In genomic region chr14:71764701-71765347, GRCh38 we compare ENCODE assay signal across 17 cellular contexts.
A peak's percentile ranks its signal among the peaks of the same experiment; 100 is the strongest.
DNase-seq lines count a peak whose midpoint lies in the region; ATAC-seq, FAIRE-seq and TF ChIP-seq lines count a peak whose summit lies in the region.
"Had no signal": no experiment of that assay in that cellular context is flagged by ENCODE, and none has a peak within 500 bp of the region (broad histone marks: within the 10 kb centered on the region; RNA-seq: fewer than 3 reads in every experiment).

No MANE protein-coding gene starts in this region.

- TF ChIP-seq EP300 in GM12878 (IDR thresholded peaks at IDR 0.05; ENCODE audit: borderline replicate concordance in 1 of 2, control insufficient read depth in 1 of 2, low read depth in 2 of 2, low read length in 2 of 2) = no peak

- no peak for TF ChIP-seq CTCF in HFFc6 (IDR thresholded peaks at IDR 0.05)
- TF ChIP-seq CTCF in GM12878 (IDR thresholded peaks at IDR 0.05 in 2 of 3, conservative IDR thresholded peaks at IDR 0.05 in 1 of 3; ENCODE audit: control insufficient read depth in 2 of 3, extremely low read depth in 1 of 3, insufficient read depth in 1 of 3, low read depth in 3 of 3, low read length in 3 of 3) = no peak
- TF ChIP-seq CTCF in colonic mucosa (IDR thresholded peaks at IDR 0.05) = no peak

- BruUV-seq in GM12878 (replicated peaks; lab: Mats Ljungman, UMichigan) = no TSS peak

- RAD21 ChIA-PET in GM12878 (lab: Charles Lee; ENCODE audit: unreplicated experiment) = interaction anchor here (0.9 to 1.9 kb wide), 6 partner anchors 9 to 291 kb away, joined by 3 to 9 read pairs (median 5); no protein-coding TSS in a partner anchor

- H3K4me2 ChIP-seq in GM12878 (ENCODE audit: control insufficient read depth, insufficient read depth) = no peak overlapping the region

- H3K9me3 ChIP-seq in GM12878 (replicated peaks; ENCODE audit: control insufficient read depth, insufficient read depth, low read length) (no peaks in the 10 kb centered on the region), colonic mucosa (no peaks in the 10 kb centered on the region), T-helper 17 cell (ENCODE audit: control insufficient read depth, low read length, poor library complexity, severe bottlenecking) (no peaks in the 10 kb centered on the region)

- TF ChIP-seq POLR2A in GM12878 (IDR thresholded peaks at IDR 0.05; ENCODE audit: low read depth, low read length) = no peak

- peaks cover 19% of the 10 kb centered on the region for H3K27me3 Mint-ChIP-seq in HFFc6 (ENCODE audit: insufficient read depth)
- H3K27me3 Mint-ChIP-seq in T-helper 17 cell = peaks cover 35% of the 10 kb centered on the region

- in situ Hi-C loops in GM12878 (cut with MboI) = no loop called here

- H3K79me2 ChIP-seq in ACC112 (ENCODE audit: control insufficient read depth, insufficient read depth, low read length, unreplicated experiment) = no peaks in the 10 kb centered on the region
- H3K79me2 ChIP-seq in GM12878 (ENCODE audit: control insufficient read depth, insufficient read depth, low read length) = no peaks in the 10 kb centered on the region

- H3K9me3 Mint-ChIP-seq in HFFc6 = no peaks in the 10 kb centered on the region
- H3K9me3 Mint-ChIP-seq: activated T-helper 1 cell treated with anti-CD3 and anti-CD28 coated beads, Interleukin-12 subunit alpha, Interleukin-12 subunit beta, Interleukin-2, Interleukin-4 antibody, amounts not matched to agents 30 ng/mL and 10 ng/mL and 1 ng/mL, durations not matched to agents 14 hours and 24 hours and 36 hours had no signal

- H3K36me3 ChIP-seq in ACC112 (ENCODE audit: insufficient read depth, low read length) (no peaks in the 10 kb centered on the region), GM12878 (ENCODE audit: control insufficient read depth in 2 of 2, insufficient read depth in 2 of 2, low read length in 1 of 2) (no peaks in the 10 kb centered on the region), colonic mucosa (no peaks in the 10 kb centered on the region)
- H3K36me3 ChIP-seq: left lung had no signal

- H3K4me1 Mint-ChIP-seq in HFFc6 (ENCODE audit: low read depth) (peaks cover 8% of the 10 kb centered on the region), T-helper 17 cell (no peaks in the 10 kb centered on the region)

- SMC1A ChIA-PET in GM12878 (lab: Charles Lee; ENCODE audit: uncharacterized antibody, unreplicated experiment) = interaction anchor here (1.0 to 4.7 kb wide), 8 partner anchors 10 to 404 kb away, joined by 3 to 25 read pairs (median 3); no protein-coding TSS in a partner anchor

- FAIRE-seq in GM12878 (lab: Jason Lieb, UNC) = no peak
- FAIRE-seq: H54, TTC549 had no signal

- H3K36me3 Mint-ChIP-seq in HFFc6 (ENCODE audit: low read depth) = no peaks in the 10 kb centered on the region
- H3K36me3 Mint-ChIP-seq in T-helper 17 cell (ENCODE audit: low read depth) = no peaks in the 10 kb centered on the region

- WGBS in GM12878 (ENCODE audit: insufficient coverage, insufficient replicate concordance, low lambda C conversion rate, missing lambda C conversion rate) = 34% methylated on average over 9 of the region's 9 CpGs

- H2AFZ ChIP-seq in ACC112 (ENCODE audit: low read length, unreplicated experiment) (peak overlapping the region; percentile 46), GM12878 (ENCODE audit: control insufficient read depth, low read depth, low read length) (no peak overlapping the region)

- no peaks in the 10 kb centered on the region; the same call in 1 of the 2 replicates for H3K27me3 ChIP-seq in ACC112 (ENCODE audit: insufficient read depth, low read length)
- no peaks in the 10 kb centered on the region; a peak in 1 of 4 replicates for H3K27me3 ChIP-seq in GM12878 (replicated peaks in 1 of 2; ENCODE audit: control insufficient read depth in 2 of 2, insufficient read depth in 2 of 2, low read length in 1 of 2)
- H3K27me3 ChIP-seq in colonic mucosa = no peaks in the 10 kb centered on the region
- H3K27me3 ChIP-seq: left lung had no signal

- H3K9ac ChIP-seq in GM12878 (ENCODE audit: control insufficient read depth, insufficient read depth, low read length) = no peak overlapping the region
- no peak overlapping the region for H3K9ac ChIP-seq in colonic mucosa (ENCODE audit: low read depth in 2 of 2, low read length in 2 of 2)

- no peaks in the 10 kb centered on the region for H3K4me1 ChIP-seq in ACC112 (ENCODE audit: control insufficient read depth, insufficient read depth, low read length, unreplicated experiment)
- H3K4me1 ChIP-seq in GM12878 (ENCODE audit: control insufficient read depth, insufficient read depth, low read length) = no peaks in the 10 kb centered on the region
- no peaks in the 10 kb centered on the region for H3K4me1 ChIP-seq in colonic mucosa
- H3K4me1 ChIP-seq: left lung had no signal

- H3K4me3 Mint-ChIP-seq in HFFc6 (peak overlapping the region; percentile 67), T-helper 17 cell (no peak overlapping the region)
- H3K4me3 Mint-ChIP-seq: activated T-helper 1 cell treated with anti-CD3 and anti-CD28 coated beads, Interleukin-12 subunit alpha, Interleukin-12 subunit beta, Interleukin-2, Interleukin-4 antibody, amounts not matched to agents 30 ng/mL and 10 ng/mL and 1 ng/mL, durations not matched to agents 14 hours and 24 hours and 36 hours had no signal

- H3K27ac ChIP-seq in ACC112 (ENCODE audit: low read depth, low read length) (no peak overlapping the region), GM12878 (ENCODE audit: control insufficient read depth, insufficient read depth) (no peak overlapping the region), colonic mucosa (no peak overlapping the region)
- H3K27ac ChIP-seq: epithelial cell of prostate, left lung had no signal

- H3K27ac Mint-ChIP-seq in HFFc6 = no peak overlapping the region
- no peak overlapping the region for H3K27ac Mint-ChIP-seq in T-helper 17 cell
- H3K27ac Mint-ChIP-seq: activated T-helper 1 cell treated with anti-CD3 and anti-CD28 coated beads, Interleukin-12 subunit alpha, Interleukin-12 subunit beta, Interleukin-2, Interleukin-4 antibody, amounts not matched to agents 30 ng/mL and 10 ng/mL and 1 ng/mL, durations not matched to agents 14 hours and 24 hours and 36 hours had no signal

- peak overlapping the region; percentile 11 for H3K4me3 ChIP-seq in ACC112 (ENCODE audit: low read depth, low read length)
- no peak overlapping the region for H3K4me3 ChIP-seq in GM12878
- H3K4me3 ChIP-seq in colonic mucosa = no peak overlapping the region
- H3K4me3 ChIP-seq: left lung had no signal

- no peak for TF ChIP-seq RAD21 in GM12878 (IDR thresholded peaks at IDR 0.05; ENCODE audit: insufficient read depth, low read depth, low read length)

- POLR2A ChIA-PET in GM12878 (lab: Charles Lee) = interaction anchor here (0.6 kb wide), 1 partner anchor 9 kb away, joined by 4 read pairs; no protein-coding TSS in a partner anchor

- intact Hi-C loops in GM12878 (cut with micrococcal nuclease; ENCODE audit: unreplicated experiment) (no loop called here), colonic mucosa (cut with DNase I) (no loop called here)

- no peak for ATAC-seq in GM12878
- ATAC-seq in T-helper 17 cell = no peak
- ATAC-seq: left lung had no signal

- no peaks in the 10 kb centered on the region for H4K20me1 ChIP-seq in GM12878 (ENCODE audit: control insufficient read depth, insufficient read depth)

- CTCF ChIA-PET in GM12878 (lab: Yijun Ruan, JAX) = interaction anchor here (1.5 to 1.9 kb wide), 3 partner anchors 12 to 91 kb away, joined by 3 to 7 read pairs (median 6); no protein-coding TSS in a partner anchor

- DNase-seq in HFFc6 = no peak
- DNase-seq in GM12878 (ENCODE audit: low read depth, low spot score) = no peak
- peak; percentile 19 for DNase-seq in left kidney (ENCODE audit: low read depth, low spot score)
- DNase-seq in NCI-H2171 (lab: John Stamatoyannopoulos, UW) = no peak
- DNase-seq in NCI-H1048 (lab: John Stamatoyannopoulos, UW) = no peak
- no peak for DNase-seq in colonic mucosa
- no peak for DNase-seq in T-helper 17 cell
- DNase-seq: activated CD4-positive, alpha-beta T cell treated with anti-CD3 and anti-CD28 coated beads, Interleukin-2, amount 50 U/mL, for 4 hours; Calu3; MM.1S; NCI-H2171 treated with DMSO at 0.1 percent for 48 hours had no signal

TF ChIP-seq in GM12878, 131 proteins besides CTCF, POLR2A, EP300 and RAD21:
- no peak for TF ChIP-seq SP1 (IDR thresholded peaks at IDR 0.05; ENCODE audit: low read depth, low read length)
- TF ChIP-seq MEF2B (IDR thresholded peaks at IDR 0.05; ENCODE audit: partially characterized antibody, poor library complexity, severe bottlenecking) = peak; percentile 12
